In genomic region chr7:155861480-155861868, GRCh38 we compare ENCODE assay signal across 17 cellular contexts. TPM values are rescaled to one million over a fixed set of nuclear protein-coding genes. Genes with fewer than 3 reads are reported as not detected.
DNase-seq lines count a peak whose midpoint lies in the region; ATAC-seq and TF ChIP-seq lines count a peak whose summit lies in the region.
"Had no signal": no experiment of that assay in that cellular context is flagged by ENCODE, and none has a peak within 500 bp of the region (broad histone marks: within the 10 kb centered on the region; RNA-seq: fewer than 3 reads in every experiment).

No MANE protein-coding gene starts in this region.

- H3K27me3 Mint-ChIP-seq in natural killer cell treated with Interleukin-12 subunit alpha and Interleukin-12 subunit beta and Interleukin-15 and Interleukin-18, amount 100 ng/mL, for 72 hours: peaks cover 0 to 5% of the 10 kb centered on the region in 2 donors
- peaks cover 2% of the 10 kb centered on the region for H3K27me3 Mint-ChIP-seq in HFFc6 (ENCODE audit: insufficient read depth)

- no peak for TF ChIP-seq CTCF in colonic mucosa (IDR thresholded peaks at IDR 0.05)
- no peak for TF ChIP-seq CTCF in HFFc6 (IDR thresholded peaks at IDR 0.05)

- intact Hi-C loops in colonic mucosa (cut with DNase I): no loop called here

- no peaks in the 10 kb centered on the region for H3K36me3 ChIP-seq in colonic mucosa

- DNase-seq in activated CD8-positive, alpha-beta memory T cell treated with anti-CD3 and anti-CD28 coated beads for 24 hours: peak; percentile 37
- no peak for DNase-seq in activated CD8-positive, alpha-beta memory T cell treated with anti-CD3 and anti-CD28 coated beads, Interleukin-2, amount 50 U/mL, for 4 hours
- peak; percentile 16 for DNase-seq in colonic mucosa
- DNase-seq in mesenteric fat pad (ENCODE audit: low spot score): peak; percentile 45
- DNase-seq in ureter (ENCODE audit: low spot score): peak; percentile 27
- no peak for DNase-seq in natural killer cell treated with Interleukin-12 subunit alpha and Interleukin-12 subunit beta and Interleukin-15 and Interleukin-18, amount 100 ng/mL, for 72 hours (ENCODE audit: low spot score)
- no peak for DNase-seq in HFFc6
- DNase-seq: amniotic stem cell; stimulated activated naive B cell treated with anti-CD40 and anti-IgM and Interleukin-4, amounts not matched to agents 10 μg/mL and 1 μg/mL and 100 μg/mL, for 72 hours; T-helper 1 cell; trophoblast cell had no signal

- H3K4me3 Mint-ChIP-seq in natural killer cell treated with Interleukin-12 subunit alpha and Interleukin-12 subunit beta and Interleukin-15 and Interleukin-18, amount 100 ng/mL, for 72 hours: no peak overlapping the region
- no peak overlapping the region for H3K4me3 Mint-ChIP-seq in HFFc6
- H3K4me3 Mint-ChIP-seq: activated T-helper 17 cell treated with anti-CD3 and anti-CD28 coated beads, Interleukin-2, amount 50 U/mL, for 72 hours; stimulated activated naive B cell treated with anti-CD40 and anti-IgM and Interleukin-4, amounts not matched to agents 10 μg/mL and 1 μg/mL and 100 μg/mL, for 72 hours had no signal

- H3K36me3 Mint-ChIP-seq in natural killer cell treated with Interleukin-12 subunit alpha and Interleukin-12 subunit beta and Interleukin-15 and Interleukin-18, amount 100 ng/mL, for 72 hours: no peaks in the 10 kb centered on the region
- H3K36me3 Mint-ChIP-seq in HFFc6 (ENCODE audit: low read depth): no peaks in the 10 kb centered on the region; the same call in 1 of the 2 replicates
- H3K36me3 Mint-ChIP-seq: stimulated activated naive B cell treated with anti-CD40 and anti-IgM and Interleukin-4, amounts not matched to agents 10 μg/mL and 1 μg/mL and 100 μg/mL, for 72 hours had no signal

- H3K9me3 ChIP-seq in colonic mucosa: no peaks in the 10 kb centered on the region

- no peak overlapping the region for H3K4me3 ChIP-seq in colonic mucosa
- H3K4me3 ChIP-seq: hepatocyte, K562 had no signal

- H3K27ac Mint-ChIP-seq in natural killer cell treated with Interleukin-12 subunit alpha and Interleukin-12 subunit beta and Interleukin-15 and Interleukin-18, amount 100 ng/mL, for 72 hours: no peak overlapping the region
- no peak overlapping the region for H3K27ac Mint-ChIP-seq in HFFc6
- H3K27ac Mint-ChIP-seq: activated T-helper 17 cell treated with anti-CD3 and anti-CD28 coated beads, Interleukin-2, amount 50 U/mL, for 72 hours; stimulated activated naive B cell treated with anti-CD40 and anti-IgM and Interleukin-4, amounts not matched to agents 10 μg/mL and 1 μg/mL and 100 μg/mL, for 72 hours had no signal

- no peaks in the 10 kb centered on the region for H3K27me3 ChIP-seq in colonic mucosa
- H3K27me3 ChIP-seq: hepatocyte had no signal

- ATAC-seq in HG03108 (IDR thresholded peaks at IDR 0.05; ENCODE audit: unreplicated experiment): no peak
- no peak for ATAC-seq in natural killer cell treated with Interleukin-12 subunit alpha and Interleukin-12 subunit beta and Interleukin-15 and Interleukin-18, amount 100 ng/mL, for 72 hours
- ATAC-seq: activated T-helper 17 cell treated with anti-CD3 and anti-CD28 coated beads, Interleukin-2, amount 50 U/mL, for 72 hours; K562; stimulated activated naive B cell treated with anti-CD40 and anti-IgM and Interleukin-4, amounts not matched to agents 10 μg/mL and 1 μg/mL and 100 μg/mL, for 72 hours had no signal

- no peak overlapping the region for H3K27ac ChIP-seq in colonic mucosa
- H3K27ac ChIP-seq: C4-2B, hepatocyte had no signal

- H3K4me1 ChIP-seq in colonic mucosa: no peaks in the 10 kb centered on the region

- no peaks in the 10 kb centered on the region for H3K9me3 Mint-ChIP-seq in natural killer cell treated with Interleukin-12 subunit alpha and Interleukin-12 subunit beta and Interleukin-15 and Interleukin-18, amount 100 ng/mL, for 72 hours
- H3K9me3 Mint-ChIP-seq in HFFc6: peaks cover 10% of the 10 kb centered on the region; the same call in 1 of the 2 replicates
- H3K9me3 Mint-ChIP-seq: activated T-helper 17 cell treated with anti-CD3 and anti-CD28 coated beads, Interleukin-2, amount 50 U/mL, for 72 hours; stimulated activated naive B cell treated with anti-CD40 and anti-IgM and Interleukin-4, amounts not matched to agents 10 μg/mL and 1 μg/mL and 100 μg/mL, for 72 hours had no signal

- H3K9ac ChIP-seq in colonic mucosa (ENCODE audit: low read depth in 2 of 2, low read length in 2 of 2): no peak overlapping the region

- no peaks in the 10 kb centered on the region for H3K4me1 Mint-ChIP-seq in natural killer cell treated with Interleukin-12 subunit alpha and Interleukin-12 subunit beta and Interleukin-15 and Interleukin-18, amount 100 ng/mL, for 72 hours (ENCODE audit: low read depth in 2 of 2)
- H3K4me1 Mint-ChIP-seq in HFFc6 (ENCODE audit: low read depth): no peaks in the 10 kb centered on the region
- H3K4me1 Mint-ChIP-seq: activated T-helper 17 cell treated with anti-CD3 and anti-CD28 coated beads, Interleukin-2, amount 50 U/mL, for 72 hours; stimulated activated naive B cell treated with anti-CD40 and anti-IgM and Interleukin-4, amounts not matched to agents 10 μg/mL and 1 μg/mL and 100 μg/mL, for 72 hours had no signal

RNA-seq across cellular contexts. Expression of gene SHH, which starts 49.2 kb away (rescaled TPM):
- total RNA-seq in colonic mucosa (1 to 10 TPM; 5.6 to 8.1 TPM), mesenteric fat pad (not detected), ureter (23.2 TPM)
- total RNA-seq in natural killer cell treated with Interleukin-12 subunit alpha and Interleukin-12 subunit beta and Interleukin-15 and Interleukin-18, amount 100 ng/mL, for 72 hours: not detected
- not detected for total RNA-seq in HFFc6 (2021; fragmentation: NEBNext Ultra II Directional; extraction: Animal tissue kit (Norgen Biotek cat#: 25700))
- total RNA-seq: A673; activated T-helper 17 cell treated with anti-CD3 and anti-CD28 coated beads, Interleukin-2, amount 50 U/mL, for 72 hours had no signal

Comparison
In these comparisons a context has a peak if more than half of its experiments do, and no peak if none do; other contexts are left out.
1. DNase-seq: peak in activated CD8-positive, alpha-beta memory T cell treated with anti-CD3 and anti-CD28 coated beads for 24 hours (single experiment), colonic mucosa (single experiment), mesenteric fat pad (single experiment) and ureter (single experiment); none in activated CD8-positive, alpha-beta memory T cell treated with anti-CD3 and anti-CD28 coated beads, Interleukin-2, amount 50 U/mL, for 4 hours (single experiment), natural killer cell treated with Interleukin-12 subunit alpha and Interleukin-12 subunit beta and Interleukin-15 and Interleukin-18, amount 100 ng/mL, for 72 hours (single experiment) and HFFc6 (single experiment).